25 cellular contexts compared by ENCODE assay signal in the genomic region with DNA sequence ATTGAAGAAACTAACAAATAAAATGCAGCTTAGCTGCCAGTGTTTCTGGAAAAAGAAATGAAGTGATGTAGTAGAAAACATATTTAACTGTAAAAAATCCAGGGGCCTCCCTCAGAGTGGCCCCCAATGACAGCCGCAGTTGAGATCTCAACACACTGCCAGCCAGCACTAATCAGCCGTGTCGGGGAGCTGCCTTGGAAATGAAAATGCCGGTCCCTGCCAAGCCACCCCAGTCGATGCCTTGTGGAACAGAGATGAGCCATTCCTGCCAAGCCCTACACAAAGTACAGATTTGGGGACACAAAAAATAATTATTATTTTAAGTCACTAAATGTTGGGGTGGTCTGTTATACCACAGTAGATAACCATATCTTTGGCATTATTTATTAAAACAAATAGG.
"Had no signal": no experiment of that assay in that cellular context is flagged by ENCODE, and none has a peak within 500 bp of the region (broad histone marks: within the 10 kb centered on the region; RNA-seq: fewer than 3 reads in every experiment).

No MANE protein-coding gene starts in this region.

- FAIRE-seq: TTC549 had no signal

- H3K27me3 ChIP-seq: brain microvascular endothelial cell, SJCRH30 had no signal

- DNase-seq: activated CD4-positive, alpha-beta T cell treated with anti-CD3 and anti-CD28 coated beads, Interleukin-2, amount 10 ng/mL, durations not matched to agents 24 days and 14 days; activated CD4-positive, alpha-beta T cell treated with anti-CD3 and anti-CD28 coated beads, Interleukin-2, amount 50 U/mL, for 4 hours; activated CD8-positive, alpha-beta T cell treated with anti-CD3 and anti-CD28 coated beads for 36 hours; activated effector memory CD4-positive, alpha-beta T cell treated with anti-CD3 and anti-CD28 coated beads, Interleukin-2, amount 50 U/mL, for 16 hours; activated naive CD4-positive, alpha-beta T cell; activated naive CD4-positive, alpha-beta T cell treated with anti-CD3 and anti-CD28 coated beads, Interleukin-2, amount 50 U/mL, for 16 hours; activated naive CD8-positive, alpha-beta T cell treated with anti-CD3 and anti-CD28 coated beads for 36 hours; activated T-cell treated with anti-CD3 and anti-CD28 coated beads, Interleukin-2, amount 50 U/mL, for 1 hour; activated T-cell treated with anti-CD3 and anti-CD28 coated beads, Interleukin-2, amount 50 U/mL, for 72 hours; amniotic stem cell; aorta; brain microvascular endothelial cell; central memory CD4-positive, alpha-beta T cell; Karpas-422; NCI-H1048; NCI-H187 treated with DMSO at 0.1 percent for 48 hours; NCI-H2081; NCI-H2227 treated with DMSO at 0.1 percent for 48 hours; NCI-H524 treated with DMSO at 0.1 percent for 48 hours; SHP77; SJCRH30 had no signal

- H3K36me3 ChIP-seq: brain microvascular endothelial cell, SJCRH30 had no signal

- ATAC-seq: activated CD8-positive, alpha-beta T cell treated with anti-CD3 and anti-CD28 coated beads for 36 hours; activated T-cell treated with anti-CD3 and anti-CD28 coated beads, Interleukin-2, amount 50 U/mL, for 72 hours; activated T-helper 17 cell treated with anti-CD3 and anti-CD28 coated beads, Interleukin-2, amount 50 U/mL, for 72 hours; Panc1 had no signal

- H3K27ac ChIP-seq: brain microvascular endothelial cell, SJCRH30, SK-N-MC had no signal

- H3K9me3 ChIP-seq: SJCRH30 had no signal

- H3K4me3 ChIP-seq: SJCRH30, SK-N-MC had no signal
